ENCODE assay signal across 15 cellular contexts in the genomic region with DNA sequence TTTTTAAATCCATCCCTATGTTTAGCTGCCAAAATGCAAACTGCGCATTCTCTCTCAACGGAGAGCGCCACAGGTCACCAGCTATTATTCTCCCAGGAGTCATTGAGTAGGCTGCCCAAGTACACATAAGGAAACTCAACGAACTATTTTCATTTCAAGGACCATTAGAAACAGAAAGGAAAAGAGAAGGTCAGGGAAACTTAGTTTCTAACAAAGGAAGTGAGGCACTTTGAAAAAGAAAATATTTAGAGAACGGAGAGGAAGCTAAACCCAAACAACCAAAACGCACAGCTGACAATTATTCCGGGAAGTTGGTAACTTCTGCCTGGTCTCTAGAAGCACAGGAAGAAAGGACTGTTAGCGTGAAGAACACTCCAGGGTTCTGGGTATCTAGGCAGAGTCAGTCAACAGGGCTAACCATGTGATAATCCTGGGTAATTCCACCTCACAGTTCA. TPM values are rescaled to one million over a fixed set of nuclear protein-coding genes. Genes with fewer than 3 reads are reported as not detected.
DNase-seq lines count a peak whose midpoint lies in the region; ATAC-seq and TF ChIP-seq lines count a peak whose summit lies in the region.
"Had no signal": no experiment of that assay in that cellular context is flagged by ENCODE, and none has a peak within 500 bp of the region (broad histone marks: within the 10 kb centered on the region; RNA-seq: fewer than 3 reads in every experiment).

No MANE protein-coding gene starts in this region.

- no peak overlapping the region for H3K18ac ChIP-seq in neuronal stem cell (ENCODE audit: low read length)

- TF ChIP-seq CTCF in GM06990 (IDR thresholded peaks at IDR 0.05; ENCODE audit: insufficient read depth, low read length, poor library complexity, severe bottlenecking) (no peak), ovary (IDR thresholded peaks at IDR 0.05) (no peak)

- H2AFZ ChIP-seq in neuronal stem cell (ENCODE audit: low read length) = peak overlapping the region; percentile 26

- H3K9ac ChIP-seq in adipocyte (ENCODE audit: low read length) (no peak overlapping the region), neuronal stem cell (ENCODE audit: low read depth, low read length, poor library complexity) (no peak overlapping the region)

- no peak overlapping the region for H3K4me2 ChIP-seq in neuronal stem cell (ENCODE audit: insufficient read depth, low read length, poor library complexity, severe bottlenecking)

- no peak overlapping the region for H3K14ac ChIP-seq in neuronal stem cell (ENCODE audit: low read length)

- no CpG with 5 or more reads among the region's 8 CpGs for WGBS in neuronal stem cell (ENCODE audit: extremely low coverage in 2 of 2, insufficient read length in 2 of 2, insufficient replicate concordance in 1 of 2), 2 donors
- 47 to 55% (median 50%) methylated on average over 8 of the region's 8 CpGs for WGBS in ovary, 3 donors

- TF ChIP-seq EP300 in ovary (IDR thresholded peaks at IDR 0.05) = no peak

- no peak overlapping the region for H2AK5ac ChIP-seq in neuronal stem cell (ENCODE audit: low read depth, low read length)

- no peaks in the 10 kb centered on the region for H3K79me1 ChIP-seq in neuronal stem cell (ENCODE audit: low read depth, low read length)

- intact Hi-C loops in ovary (cut with DNase I) = no loop called here

- H4K8ac ChIP-seq in neuronal stem cell (ENCODE audit: low read depth, low read length) = no peak overlapping the region

- H2BK5ac ChIP-seq in neuronal stem cell (ENCODE audit: low read length) = no peak overlapping the region

- H3K4ac ChIP-seq in neuronal stem cell (ENCODE audit: low read length) = no peak overlapping the region

- no peak overlapping the region for H4K91ac ChIP-seq in neuronal stem cell (ENCODE audit: low read depth, low read length, poor library complexity)

- H2BK120ac ChIP-seq in neuronal stem cell (ENCODE audit: low read depth, low read length) = no peak overlapping the region

- no peaks in the 10 kb centered on the region for H3K9me3 ChIP-seq in adipocyte (ENCODE audit: control insufficient read depth, low read length)
- no peaks in the 10 kb centered on the region for H3K9me3 ChIP-seq in neuronal stem cell (replicated peaks in 1 of 2; ENCODE audit: control insufficient read depth in 2 of 2, insufficient read depth in 1 of 2, low read depth in 1 of 2, low read length in 2 of 2)
- H3K9me3 ChIP-seq in ovary = no peaks in the 10 kb centered on the region
- H3K9me3 ChIP-seq: adrenal gland had no signal

- no peak overlapping the region for H2BK12ac ChIP-seq in neuronal stem cell (ENCODE audit: low read length)

- ATAC-seq in GM21528 (IDR thresholded peaks at IDR 0.05; ENCODE audit: low FRiP score, unreplicated experiment) (peak; percentile 61), GM21825 (IDR thresholded peaks at IDR 0.05; ENCODE audit: unreplicated experiment) (no peak)

- no peak overlapping the region for H3K27ac ChIP-seq in neuronal stem cell (replicated peaks; ENCODE audit: low read length)
- H3K27ac ChIP-seq in ovary = no peak overlapping the region

- no peaks in the 10 kb centered on the region for H3K27me3 ChIP-seq in GM06990 (replicated peaks; ENCODE audit: control insufficient read depth, insufficient read depth, low read length)
- no peaks in the 10 kb centered on the region for H3K27me3 ChIP-seq in adipocyte (replicated peaks; ENCODE audit: control insufficient read depth, insufficient read depth, low read length)
- no peaks in the 10 kb centered on the region for H3K27me3 ChIP-seq in neuronal stem cell (ENCODE audit: control insufficient read depth in 3 of 3, insufficient read depth in 3 of 3, low read depth in 1 of 3, low read length in 3 of 3)
- no peaks in the 10 kb centered on the region for H3K27me3 ChIP-seq in ovary
- H3K27me3 ChIP-seq: adrenal gland had no signal

- H3K4me3 ChIP-seq in GM06990 (replicated peaks; ENCODE audit: low read depth, low read length) = peak overlapping the region; percentile 35
- peak overlapping the region; percentile 65 for H3K4me3 ChIP-seq in adipocyte (ENCODE audit: low read length)
- no peak overlapping the region for H3K4me3 ChIP-seq in neuronal stem cell (ENCODE audit: low read length in 2 of 2)
- no peak overlapping the region for H3K4me3 ChIP-seq in ovary
- H3K4me3 ChIP-seq: adrenal gland had no signal

- no peak for TF ChIP-seq POLR2A in ovary (IDR thresholded peaks at IDR 0.05)

- H3K4me1 ChIP-seq in adipocyte (ENCODE audit: control insufficient read depth, insufficient read depth, low read length) = peaks cover 25% of the 10 kb centered on the region
- peaks cover 4 to 5% of the 10 kb centered on the region in 2 donors for H3K4me1 ChIP-seq in neuronal stem cell (ENCODE audit: control insufficient read depth in 2 of 2, insufficient read depth in 1 of 2, low read depth in 1 of 2, low read length in 2 of 2)
- no peaks in the 10 kb centered on the region for H3K4me1 ChIP-seq in ovary (ENCODE audit: insufficient read depth)
- H3K4me1 ChIP-seq: adrenal gland had no signal

- H3K36me3 ChIP-seq in GM06990 (ENCODE audit: control insufficient read depth, insufficient read depth, low read length) (no peaks in the 10 kb centered on the region), adipocyte (ENCODE audit: control insufficient read depth, insufficient read depth, low read length, severe bottlenecking) (no peaks in the 10 kb centered on the region), neuronal stem cell (replicated peaks in 1 of 2; ENCODE audit: control insufficient read depth in 2 of 2, insufficient read depth in 2 of 2, low read length in 2 of 2) (no peaks in the 10 kb centered on the region), ovary (no peaks in the 10 kb centered on the region)
- H3K36me3 ChIP-seq: adrenal gland had no signal

- DNase-seq in GM06990 (ENCODE audit: extremely low read depth, insufficient read length) (no peak), adipocyte (ENCODE audit: low read depth) (no peak), neuronal stem cell (ENCODE audit: low spot score) (no peak), DMS79 treated with DMSO at 0.1 percent for 48 hours (lab: John Stamatoyannopoulos, UW) (no peak), RKO (ENCODE audit: low spot score) (no peak), ovary (no peak)
- DNase-seq: adrenal gland; CD4-positive, alpha-beta T cell; NCI-H187 treated with DMSO at 0.1 percent for 48 hours had no signal

- H3K23ac ChIP-seq in neuronal stem cell (ENCODE audit: low read depth, low read length, poor library complexity) = no peak overlapping the region

- H2BK15ac ChIP-seq in neuronal stem cell (ENCODE audit: low read length) = no peak overlapping the region

RNA-seq across cellular contexts. Expression of a gene that starts 23.5 kb away (rescaled TPM):
- polyA plus RNA-seq in neuronal stem cell (2013, experiment 1 of 2) = not detected
- not detected for polyA plus RNA-seq in neuronal stem cell (2013, experiment 2 of 2)
- not detected for total RNA-seq in ovary
- polyA plus RNA-seq in ovary = not detected
- total RNA-seq: adrenal gland; CD4-positive, alpha-beta T cell; HT-29; lower leg skin; renal cortical epithelial cell; RPMI7951 had no signal
- polyA plus RNA-seq: adrenal gland had no signal

Comparison
In these comparisons a context has a peak if more than half of its experiments do, and no peak if none do; other contexts are left out.
1. H3K4me3 ChIP-seq: peak in GM06990 (single experiment) and adipocyte (single experiment); none in neuronal stem cell (0 of 2) and ovary (single experiment).